ENCODE assay signal across 24 cellular contexts in genomic region chr1:184648160-184648855, GRCh38.
DNase-seq lines count a peak whose midpoint lies in the region; ATAC-seq, FAIRE-seq and TF ChIP-seq lines count a peak whose summit lies in the region.
"Had no signal": no experiment of that assay in that cellular context is flagged by ENCODE, and none has a peak within 500 bp of the region (broad histone marks: within the 10 kb centered on the region; RNA-seq: fewer than 3 reads in every experiment).

No MANE protein-coding gene starts in this region.

- TF ChIP-seq POLR2A in GM12878 (IDR thresholded peaks at IDR 0.05; ENCODE audit: low read depth, low read length) (no peak), vagina (IDR thresholded peaks at IDR 0.05) (no peak)

- FAIRE-seq in GM12878 (lab: Jason Lieb, UNC) = no peak
- FAIRE-seq: G401.6, K562 had no signal

- intact Hi-C loops in heart right ventricle (cut with DNase I) (no loop called here), GM12878 (cut with micrococcal nuclease; ENCODE audit: unreplicated experiment) (no loop called here), tibial artery (cut with DNase I; ENCODE audit: low total_unique reads) (no loop called here), vagina (cut with DNase I) (no loop called here), natural killer cell (cut with micrococcal nuclease) (no loop called here)
- intact Hi-C loops in activated T-helper 1 cell treated with anti-CD3 and anti-CD28 coated beads, Interleukin-12 subunit alpha, Interleukin-12 subunit beta, Interleukin-2, Interleukin-4 antibody, amounts not matched to agents 30 ng/mL and 10 ng/mL and 1 ng/mL, durations not matched to agents 14 hours and 24 hours and 36 hours (cut with micrococcal nuclease) = no loop called here

- ATAC-seq in heart right ventricle (no peak), GM12878 (no peak), natural killer cell (no peak)
- ATAC-seq: CD8-positive, alpha-beta T cell; K562; PC-3 had no signal

- BruUV-seq in GM12878 (replicated peaks; lab: Mats Ljungman, UMichigan) = no TSS peak

- SMC1A ChIA-PET in GM12878 (lab: Charles Lee; ENCODE audit: uncharacterized antibody, unreplicated experiment) = no interaction called here

- POLR2A ChIA-PET in GM12878 (lab: Charles Lee) = no interaction called here

- no peak for TF ChIP-seq RAD21 in GM12878 (IDR thresholded peaks at IDR 0.05; ENCODE audit: insufficient read depth, low read depth, low read length)

- no peak overlapping the region for H3K27ac Mint-ChIP-seq in activated T-helper 1 cell treated with anti-CD3 and anti-CD28 coated beads, Interleukin-12 subunit alpha, Interleukin-12 subunit beta, Interleukin-2, Interleukin-4 antibody, amounts not matched to agents 30 ng/mL and 10 ng/mL and 1 ng/mL, durations not matched to agents 14 hours and 24 hours and 36 hours
- no peak overlapping the region for H3K27ac Mint-ChIP-seq in natural killer cell
- H3K27ac Mint-ChIP-seq: CD8-positive, alpha-beta T cell; H9 had no signal

- H3K27me3 Mint-ChIP-seq in activated T-helper 1 cell treated with anti-CD3 and anti-CD28 coated beads, Interleukin-12 subunit alpha, Interleukin-12 subunit beta, Interleukin-2, Interleukin-4 antibody, amounts not matched to agents 30 ng/mL and 10 ng/mL and 1 ng/mL, durations not matched to agents 14 hours and 24 hours and 36 hours (ENCODE audit: insufficient read depth) = peaks cover 7% of the 10 kb centered on the region
- H3K27me3 Mint-ChIP-seq in natural killer cell (ENCODE audit: low read depth in 2 of 2) = peaks cover 0 to 7% of the 10 kb centered on the region in 2 donors

- RAD21 ChIA-PET in GM12878 (lab: Charles Lee; ENCODE audit: unreplicated experiment) = no interaction called here

- H3K4me1 ChIP-seq in right atrium auricular region = peaks cover 0 to 35% of the 10 kb centered on the region in 2 donors
- H3K4me1 ChIP-seq in heart right ventricle = peaks cover 4 to 32% (median 17%) of the 10 kb centered on the region in 9 donors
- peaks cover 30% of the 10 kb centered on the region for H3K4me1 ChIP-seq in GM12878 (ENCODE audit: control insufficient read depth, insufficient read depth, low read length)
- H3K4me1 ChIP-seq in tibial artery = peaks cover 6 to 42% (median 33%) of the 10 kb centered on the region in 4 donors
- peaks cover 15% of the 10 kb centered on the region for H3K4me1 ChIP-seq in vagina

- TF ChIP-seq CTCF in right atrium auricular region (IDR thresholded peaks at IDR 0.05) (no peak), heart right ventricle (IDR thresholded peaks at IDR 0.05) (no peak), GM12878 (IDR thresholded peaks at IDR 0.05 in 2 of 3, conservative IDR thresholded peaks at IDR 0.05 in 1 of 3; ENCODE audit: control insufficient read depth in 2 of 3, extremely low read depth in 1 of 3, insufficient read depth in 1 of 3, low read depth in 3 of 3, low read length in 3 of 3) (no peak), tibial artery (IDR thresholded peaks at IDR 0.05) (no peak), vagina (IDR thresholded peaks at IDR 0.05) (no peak), natural killer cell (IDR thresholded peaks at IDR 0.05) (no peak)

- H3K4me2 ChIP-seq in GM12878 (ENCODE audit: control insufficient read depth, insufficient read depth) = no peak overlapping the region

- no peaks in the 10 kb centered on the region for H3K79me2 ChIP-seq in GM12878 (ENCODE audit: control insufficient read depth, insufficient read depth, low read length)

- 93 to 95% methylated on average over 4 of the region's 4 CpGs for WGBS in heart right ventricle, 2 donors
- WGBS in GM12878 (ENCODE audit: insufficient coverage, insufficient replicate concordance, low lambda C conversion rate, missing lambda C conversion rate) = 66% methylated on average over 4 of the region's 4 CpGs

- H4K20me1 ChIP-seq in GM12878 (ENCODE audit: control insufficient read depth, insufficient read depth) = no peaks in the 10 kb centered on the region

- CTCF ChIA-PET in GM12878 (lab: Yijun Ruan, JAX) = no interaction called here

- no peak overlapping the region for H3K4me3 Mint-ChIP-seq in activated T-helper 1 cell treated with anti-CD3 and anti-CD28 coated beads, Interleukin-12 subunit alpha, Interleukin-12 subunit beta, Interleukin-2, Interleukin-4 antibody, amounts not matched to agents 30 ng/mL and 10 ng/mL and 1 ng/mL, durations not matched to agents 14 hours and 24 hours and 36 hours
- no peak overlapping the region for H3K4me3 Mint-ChIP-seq in natural killer cell
- H3K4me3 Mint-ChIP-seq: CD8-positive, alpha-beta T cell; H9 had no signal

- no peaks in the 10 kb centered on the region for H3K36me3 Mint-ChIP-seq in activated T-helper 1 cell treated with anti-CD3 and anti-CD28 coated beads, Interleukin-12 subunit alpha, Interleukin-12 subunit beta, Interleukin-2, Interleukin-4 antibody, amounts not matched to agents 30 ng/mL and 10 ng/mL and 1 ng/mL, durations not matched to agents 14 hours and 24 hours and 36 hours (ENCODE audit: low read depth)
- no peaks in the 10 kb centered on the region for H3K36me3 Mint-ChIP-seq in natural killer cell
- H3K36me3 Mint-ChIP-seq: CD8-positive, alpha-beta T cell had no signal

- no peaks in the 10 kb centered on the region for H3K4me1 Mint-ChIP-seq in activated T-helper 1 cell treated with anti-CD3 and anti-CD28 coated beads, Interleukin-12 subunit alpha, Interleukin-12 subunit beta, Interleukin-2, Interleukin-4 antibody, amounts not matched to agents 30 ng/mL and 10 ng/mL and 1 ng/mL, durations not matched to agents 14 hours and 24 hours and 36 hours (ENCODE audit: low read depth)
- H3K4me1 Mint-ChIP-seq in natural killer cell = no peaks in the 10 kb centered on the region
- H3K4me1 Mint-ChIP-seq: H9 had no signal

- DNase-seq in right atrium auricular region (ENCODE audit: low spot score) = no peak
- DNase-seq in heart right ventricle = no peak
- peak; percentile 83 for DNase-seq in Jurkat, Clone E6-1 (ENCODE audit: low read depth, low spot score)
- no peak for DNase-seq in GM12878 (ENCODE audit: low read depth, low spot score)
- DNase-seq in tibial artery = no peak
- DNase-seq in activated T-helper 1 cell treated with anti-CD3 and anti-CD28 coated beads, Interleukin-12 subunit alpha, Interleukin-12 subunit beta, Interleukin-2, Interleukin-4 antibody, amounts not matched to agents 30 ng/mL and 10 ng/mL and 1 ng/mL, durations not matched to agents 14 hours and 24 hours and 36 hours (ENCODE audit: low spot score) = no peak
- no peak for DNase-seq in vagina (ENCODE audit: extremely low spot score in 2 of 2)
- no peak for DNase-seq in natural killer cell
- DNase-seq: AML-193; C1 segment of cervical spinal cord; CD8-positive, alpha-beta T cell; DMS153; H9; MV-4-11; NCI-H1694; NCI-H2081; NCI-H2171 treated with DMSO at 0.1 percent for 48 hours; NCI-H526; PC-3; SHP77; SK-N-SH had no signal

- H3K9me3 Mint-ChIP-seq in activated T-helper 1 cell treated with anti-CD3 and anti-CD28 coated beads, Interleukin-12 subunit alpha, Interleukin-12 subunit beta, Interleukin-2, Interleukin-4 antibody, amounts not matched to agents 30 ng/mL and 10 ng/mL and 1 ng/mL, durations not matched to agents 14 hours and 24 hours and 36 hours = peaks cover 3% of the 10 kb centered on the region
- H3K9me3 Mint-ChIP-seq in natural killer cell = peaks cover 0 to 2% of the 10 kb centered on the region in 2 donors
- H3K9me3 Mint-ChIP-seq: CD8-positive, alpha-beta T cell had no signal

- in situ Hi-C loops in GM12878 (cut with MboI) = no loop called here

- H3K36me3 ChIP-seq in right atrium auricular region (no peaks in the 10 kb centered on the region), heart right ventricle (no peaks in the 10 kb centered on the region), GM12878 (ENCODE audit: control insufficient read depth in 2 of 2, insufficient read depth in 2 of 2, low read length in 1 of 2) (no peaks in the 10 kb centered on the region), tibial artery (no peaks in the 10 kb centered on the region), vagina (no peaks in the 10 kb centered on the region)

- H3K27me3 ChIP-seq in right atrium auricular region (no peaks in the 10 kb centered on the region), heart right ventricle (no peaks in the 10 kb centered on the region), GM12878 (replicated peaks in 1 of 2; ENCODE audit: control insufficient read depth in 2 of 2, insufficient read depth in 2 of 2, low read length in 1 of 2) (no peaks in the 10 kb centered on the region), tibial artery (no peaks in the 10 kb centered on the region), vagina (no peaks in the 10 kb centered on the region)

- H2AFZ ChIP-seq in GM12878 (ENCODE audit: control insufficient read depth, low read depth, low read length) = no peak overlapping the region

- peaks cover 0 to 7% of the 10 kb centered on the region in 2 donors for H3K9me3 ChIP-seq in right atrium auricular region
- peaks cover 0 to 11% (median 0%) of the 10 kb centered on the region in 11 donors for H3K9me3 ChIP-seq in heart right ventricle
- no peaks in the 10 kb centered on the region; the same call in 1 of the 3 replicates for H3K9me3 ChIP-seq in GM12878 (replicated peaks; ENCODE audit: control insufficient read depth, insufficient read depth, low read length)
- H3K9me3 ChIP-seq in tibial artery = no peaks in the 10 kb centered on the region
- no peaks in the 10 kb centered on the region for H3K9me3 ChIP-seq in vagina
- H3K9me3 ChIP-seq: SK-N-SH had no signal

- TF ChIP-seq EP300 in GM12878 (IDR thresholded peaks at IDR 0.05; ENCODE audit: borderline replicate concordance in 1 of 2, control insufficient read depth in 1 of 2, low read depth in 2 of 2, low read length in 2 of 2) = no peak

- H3K4me3 ChIP-seq in right atrium auricular region = no peak overlapping the region
- H3K4me3 ChIP-seq in heart right ventricle = no peak overlapping the region
- no peak overlapping the region for H3K4me3 ChIP-seq in Jurkat, Clone E6-1 (ENCODE audit: low read length)
- no peak overlapping the region for H3K4me3 ChIP-seq in GM12878
- H3K4me3 ChIP-seq in tibial artery = no peak overlapping the region
- no peak overlapping the region for H3K4me3 ChIP-seq in vagina
- H3K4me3 ChIP-seq: GM23248, K562 had no signal

- no peak overlapping the region for H3K9ac ChIP-seq in GM12878 (ENCODE audit: control insufficient read depth, insufficient read depth, low read length)
- H3K9ac ChIP-seq: GM23248, SK-N-SH had no signal

- peak overlapping the region; percentile 59 to 84 for H3K27ac ChIP-seq in right atrium auricular region
- H3K27ac ChIP-seq in heart right ventricle = peak overlapping the region in 2 of 10 donors; percentile 78
- no peak overlapping the region for H3K27ac ChIP-seq in GM12878 (ENCODE audit: control insufficient read depth, insufficient read depth)
- peak overlapping the region; percentile 64 to 73 for H3K27ac ChIP-seq in tibial artery
- H3K27ac ChIP-seq in vagina = no peak overlapping the region
- H3K27ac ChIP-seq: GM23248 had no signal

TF ChIP-seq in GM12878, 131 proteins besides CTCF, POLR2A, EP300 and RAD21 (continues in another document):
- no peak for TF ChIP-seq SMAD5 (IDR thresholded peaks at IDR 0.05; ENCODE audit: low read depth)
- TF ChIP-seq CEBPB (IDR thresholded peaks at IDR 0.05; ENCODE audit: borderline replicate concordance in 1 of 2, low read depth in 2 of 2, low read length in 2 of 2) = no peak

Comparison
In these comparisons a context has a peak if more than half of its experiments do, and no peak if none do; other contexts are left out.
1. H3K27ac ChIP-seq: peak in right atrium auricular region (2 of 2) and tibial artery (2 of 2); none in GM12878 (single experiment) and vagina (single experiment).